ENCODE assay signal across 20 cellular contexts in genomic region chr2:127097471-127097765, GRCh38.
DNase-seq lines count a peak whose midpoint lies in the region; ATAC-seq lines count a peak whose summit lies in the region.
"Had no signal": no experiment of that assay in that cellular context is flagged by ENCODE, and none has a peak within 500 bp of the region (broad histone marks: within the 10 kb centered on the region; RNA-seq: fewer than 3 reads in every experiment).

No MANE protein-coding gene starts in this region.

- H3K36me3 ChIP-seq in mucosa of rectum (ENCODE audit: control insufficient read depth in 2 of 2, insufficient read depth in 2 of 2, low read length in 2 of 2), result no peaks in the 10 kb centered on the region
- H3K36me3 ChIP-seq: uterus had no signal

- no peaks in the 10 kb centered on the region for H3K36me3 Mint-ChIP-seq in stimulated activated effector memory CD8-positive, alpha-beta T cell treated with anti-CD3 and anti-CD28 coated beads, Interleukin-12 subunit alpha, Interleukin-12 subunit beta, amount 100 ng/mL, for 72 hours
- H3K36me3 Mint-ChIP-seq: activated naive CD8-positive, alpha-beta T cell treated with anti-CD3 and anti-CD28 coated beads, Interleukin-2, amount 10 ng/mL, durations not matched to agents 7 days and 5 days had no signal

- peaks cover 41 to 47% of the 10 kb centered on the region in 2 donors for H3K4me1 ChIP-seq in mucosa of rectum (ENCODE audit: control insufficient read depth in 2 of 2, insufficient read depth in 2 of 2, low read length in 2 of 2)

- H3K9me3 Mint-ChIP-seq in stimulated activated effector memory CD8-positive, alpha-beta T cell treated with anti-CD3 and anti-CD28 coated beads, Interleukin-12 subunit alpha, Interleukin-12 subunit beta, amount 100 ng/mL, for 72 hours, result no peaks in the 10 kb centered on the region
- H3K9me3 Mint-ChIP-seq: activated naive CD8-positive, alpha-beta T cell treated with anti-CD3 and anti-CD28 coated beads, Interleukin-2, amount 10 ng/mL, durations not matched to agents 7 days and 5 days; brain; CD14-positive monocyte; neural crest cell had no signal

- H3K27ac Mint-ChIP-seq in stimulated activated effector memory CD8-positive, alpha-beta T cell treated with anti-CD3 and anti-CD28 coated beads, Interleukin-12 subunit alpha, Interleukin-12 subunit beta, amount 100 ng/mL, for 72 hours, result no peak overlapping the region
- H3K27ac Mint-ChIP-seq: activated naive CD8-positive, alpha-beta T cell treated with anti-CD3 and anti-CD28 coated beads, Interleukin-2, amount 10 ng/mL, durations not matched to agents 7 days and 5 days; T-helper 17 cell had no signal

- no peaks in the 10 kb centered on the region for H3K9me3 ChIP-seq in mucosa of rectum (ENCODE audit: control insufficient read depth in 2 of 2, low read length in 2 of 2)
- H3K9me3 ChIP-seq: uterus had no signal

- H3K27me3 ChIP-seq in mucosa of rectum (ENCODE audit: control insufficient read depth in 2 of 2, insufficient read depth in 2 of 2, low read length in 2 of 2), result no peaks in the 10 kb centered on the region
- H3K27me3 ChIP-seq: uterus had no signal

- no peak overlapping the region for H3K4me3 Mint-ChIP-seq in stimulated activated effector memory CD8-positive, alpha-beta T cell treated with anti-CD3 and anti-CD28 coated beads, Interleukin-12 subunit alpha, Interleukin-12 subunit beta, amount 100 ng/mL, for 72 hours
- H3K4me3 Mint-ChIP-seq: activated naive CD8-positive, alpha-beta T cell treated with anti-CD3 and anti-CD28 coated beads, Interleukin-2, amount 10 ng/mL, durations not matched to agents 7 days and 5 days; brain; CD14-positive monocyte; neural crest cell; T-helper 17 cell had no signal

- peak overlapping the region; percentile 42 for H3K27ac ChIP-seq in angular gyrus (ENCODE audit: low read depth, low read length)
- peak overlapping the region; percentile 9 to 16 for H3K27ac ChIP-seq in mucosa of rectum (ENCODE audit: low read depth in 2 of 2, low read length in 2 of 2)
- H3K27ac ChIP-seq: SK-N-MC, uterus had no signal

- H3K9ac ChIP-seq in mucosa of rectum (ENCODE audit: low read depth in 1 of 2, low read length in 2 of 2), result no peak overlapping the region

- H3K4me3 ChIP-seq in mucosa of rectum (ENCODE audit: low read length in 2 of 2), result no peak overlapping the region
- H3K4me3 ChIP-seq: SK-N-MC, uterus had no signal

- peak; percentile 3 for ATAC-seq in stimulated activated effector memory CD8-positive, alpha-beta T cell treated with anti-CD3 and anti-CD28 coated beads, Interleukin-12 subunit alpha, Interleukin-12 subunit beta, amount 100 ng/mL, for 72 hours
- ATAC-seq: Panc1, T-helper 17 cell had no signal

- H3K4me1 Mint-ChIP-seq in stimulated activated effector memory CD8-positive, alpha-beta T cell treated with anti-CD3 and anti-CD28 coated beads, Interleukin-12 subunit alpha, Interleukin-12 subunit beta, amount 100 ng/mL, for 72 hours, result peaks cover 8% of the 10 kb centered on the region

- DNase-seq in DMS53 (lab: John Stamatoyannopoulos, UW), result peak; percentile 98
- DNase-seq in stimulated activated effector memory CD8-positive, alpha-beta T cell treated with anti-CD3 and anti-CD28 coated beads, Interleukin-12 subunit alpha, Interleukin-12 subunit beta, amount 100 ng/mL, for 72 hours (ENCODE audit: low spot score in 2 of 2), result no peak
- no peak for DNase-seq in NCI-H2196 treated with DMSO at 0.1 percent for 48 hours (lab: John Stamatoyannopoulos, UW; ENCODE audit: unreplicated experiment)
- no peak for DNase-seq in RKO (ENCODE audit: low spot score)
- no peak for DNase-seq in NCI-H1092 (lab: John Stamatoyannopoulos, UW)
- no peak for DNase-seq in NCI-H128 (lab: John Stamatoyannopoulos, UW; ENCODE audit: unreplicated experiment)
- DNase-seq: activated naive CD8-positive, alpha-beta T cell treated with anti-CD3 and anti-CD28 coated beads, Interleukin-2, amount 10 ng/mL, durations not matched to agents 7 days and 5 days; kidney glomerular epithelial cell; NCI-H1092 treated with DMSO at 0.1 percent for 48 hours; NCI-H2081; stimulated activated CD4-positive, alpha-beta T cell treated with anti-CD3 and anti-CD28 coated beads, Interleukin-12 subunit alpha, Interleukin-12 subunit beta, amount 100 ng/mL, for 4 hours; T-helper 17 cell; uterus had no signal
